Comparison of ENCODE assay signal across 1 cellular context in the genomic region with DNA sequence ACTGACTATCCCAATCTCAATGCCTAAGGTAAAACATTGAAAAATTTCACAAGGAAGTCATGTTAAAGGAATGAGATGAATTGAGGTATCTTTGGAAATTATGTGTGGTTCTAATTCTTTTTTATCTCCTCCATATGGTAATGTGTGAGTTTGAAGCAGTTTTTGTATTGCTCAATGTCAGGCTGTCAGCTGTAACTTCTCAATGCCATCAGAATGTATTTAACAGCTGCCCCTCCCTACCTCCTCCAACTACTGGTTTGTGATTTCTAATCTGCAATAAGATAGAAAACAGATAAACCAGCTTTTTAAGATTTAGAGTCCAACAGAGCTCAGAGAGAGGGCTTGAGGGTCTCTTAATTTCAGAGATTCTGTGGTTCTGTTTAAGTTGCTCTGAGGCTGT.
TF ChIP-seq lines count a peak whose summit lies in the region.

No MANE protein-coding gene starts in this region.

TF ChIP-seq in WTC11, 78 proteins besides CTCF, POLR2A, EP300 and RAD21:
- TF ChIP-seq, protein P1, sequence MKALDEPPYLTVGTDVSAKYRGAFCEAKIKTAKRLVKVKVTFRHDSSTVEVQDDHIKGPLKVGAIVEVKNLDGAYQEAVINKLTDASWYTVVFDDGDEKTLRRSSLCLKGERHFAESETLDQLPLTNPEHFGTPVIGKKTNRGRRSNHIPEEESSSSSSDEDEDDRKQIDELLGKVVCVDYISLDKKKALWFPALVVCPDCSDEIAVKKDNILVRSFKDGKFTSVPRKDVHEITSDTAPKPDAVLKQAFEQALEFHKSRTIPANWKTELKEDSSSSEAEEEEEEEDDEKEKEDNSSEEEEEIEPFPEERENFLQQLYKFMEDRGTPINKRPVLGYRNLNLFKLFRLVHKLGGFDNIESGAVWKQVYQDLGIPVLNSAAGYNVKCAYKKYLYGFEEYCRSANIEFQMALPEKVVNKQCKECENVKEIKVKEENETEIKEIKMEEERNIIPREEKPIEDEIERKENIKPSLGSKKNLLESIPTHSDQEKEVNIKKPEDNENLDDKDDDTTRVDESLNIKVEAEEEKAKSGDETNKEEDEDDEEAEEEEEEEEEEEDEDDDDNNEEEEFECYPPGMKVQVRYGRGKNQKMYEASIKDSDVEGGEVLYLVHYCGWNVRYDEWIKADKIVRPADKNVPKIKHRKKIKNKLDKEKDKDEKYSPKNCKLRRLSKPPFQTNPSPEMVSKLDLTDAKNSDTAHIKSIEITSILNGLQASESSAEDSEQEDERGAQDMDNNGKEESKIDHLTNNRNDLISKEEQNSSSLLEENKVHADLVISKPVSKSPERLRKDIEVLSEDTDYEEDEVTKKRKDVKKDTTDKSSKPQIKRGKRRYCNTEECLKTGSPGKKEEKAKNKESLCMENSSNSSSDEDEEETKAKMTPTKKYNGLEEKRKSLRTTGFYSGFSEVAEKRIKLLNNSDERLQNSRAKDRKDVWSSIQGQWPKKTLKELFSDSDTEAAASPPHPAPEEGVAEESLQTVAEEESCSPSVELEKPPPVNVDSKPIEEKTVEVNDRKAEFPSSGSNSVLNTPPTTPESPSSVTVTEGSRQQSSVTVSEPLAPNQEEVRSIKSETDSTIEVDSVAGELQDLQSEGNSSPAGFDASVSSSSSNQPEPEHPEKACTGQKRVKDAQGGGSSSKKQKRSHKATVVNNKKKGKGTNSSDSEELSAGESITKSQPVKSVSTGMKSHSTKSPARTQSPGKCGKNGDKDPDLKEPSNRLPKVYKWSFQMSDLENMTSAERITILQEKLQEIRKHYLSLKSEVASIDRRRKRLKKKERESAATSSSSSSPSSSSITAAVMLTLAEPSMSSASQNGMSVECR (CRISPR knock-in tag; IDR thresholded peaks at IDR 0.05; ENCODE audit: borderline replicate concordance) = no peak
- TF ChIP-seq, protein P2, sequence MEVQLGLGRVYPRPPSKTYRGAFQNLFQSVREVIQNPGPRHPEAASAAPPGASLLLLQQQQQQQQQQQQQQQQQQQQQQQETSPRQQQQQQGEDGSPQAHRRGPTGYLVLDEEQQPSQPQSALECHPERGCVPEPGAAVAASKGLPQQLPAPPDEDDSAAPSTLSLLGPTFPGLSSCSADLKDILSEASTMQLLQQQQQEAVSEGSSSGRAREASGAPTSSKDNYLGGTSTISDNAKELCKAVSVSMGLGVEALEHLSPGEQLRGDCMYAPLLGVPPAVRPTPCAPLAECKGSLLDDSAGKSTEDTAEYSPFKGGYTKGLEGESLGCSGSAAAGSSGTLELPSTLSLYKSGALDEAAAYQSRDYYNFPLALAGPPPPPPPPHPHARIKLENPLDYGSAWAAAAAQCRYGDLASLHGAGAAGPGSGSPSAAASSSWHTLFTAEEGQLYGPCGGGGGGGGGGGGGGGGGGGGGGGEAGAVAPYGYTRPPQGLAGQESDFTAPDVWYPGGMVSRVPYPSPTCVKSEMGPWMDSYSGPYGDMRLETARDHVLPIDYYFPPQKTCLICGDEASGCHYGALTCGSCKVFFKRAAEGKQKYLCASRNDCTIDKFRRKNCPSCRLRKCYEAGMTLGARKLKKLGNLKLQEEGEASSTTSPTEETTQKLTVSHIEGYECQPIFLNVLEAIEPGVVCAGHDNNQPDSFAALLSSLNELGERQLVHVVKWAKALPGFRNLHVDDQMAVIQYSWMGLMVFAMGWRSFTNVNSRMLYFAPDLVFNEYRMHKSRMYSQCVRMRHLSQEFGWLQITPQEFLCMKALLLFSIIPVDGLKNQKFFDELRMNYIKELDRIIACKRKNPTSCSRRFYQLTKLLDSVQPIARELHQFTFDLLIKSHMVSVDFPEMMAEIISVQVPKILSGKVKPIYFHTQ (CRISPR knock-in tag; IDR thresholded peaks at IDR 0.05) = no peak
- no peak for TF ChIP-seq OVOL2 (CRISPR knock-in tag; IDR thresholded peaks at IDR 0.05; ENCODE audit: borderline replicate concordance)
